In the genomic region with DNA sequence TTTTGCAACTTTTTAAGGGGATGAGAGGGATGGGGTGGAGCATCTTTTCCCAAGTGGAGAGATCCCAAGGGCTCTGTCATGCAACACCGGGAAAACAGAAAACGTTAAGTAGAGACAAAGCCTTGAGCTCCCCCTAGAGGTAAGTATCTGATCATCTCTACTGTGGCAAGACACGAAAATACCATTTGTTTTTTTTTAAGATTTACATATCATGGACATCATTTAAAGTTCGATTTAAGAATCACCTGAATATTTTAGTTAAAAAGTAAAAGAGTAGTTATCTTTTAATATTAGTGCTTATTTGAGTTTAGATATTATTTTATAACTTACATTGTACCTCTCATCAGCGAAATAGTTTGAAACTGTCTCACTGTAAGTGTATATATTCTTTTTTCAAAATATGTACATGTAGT, we compare ENCODE assay signal across 8 cellular contexts.
A peak's percentile ranks its signal among the peaks of the same experiment; 100 is the strongest.
DNase-seq lines count a peak whose midpoint lies in the region; ATAC-seq and TF ChIP-seq lines count a peak whose summit lies in the region.

No MANE protein-coding gene starts in this region.

- DNase-seq in AG10803 (ENCODE audit: low read depth) (peak; percentile 68), HuH-7 (ENCODE audit: low spot score) (peak; percentile 85), Panc1 (ENCODE audit: low read depth, low spot score) (peak; percentile 32), ecto neural progenitor cell (ENCODE audit: low spot score) (peak; percentile 46), medulla oblongata (ENCODE audit: extremely low spot score) (peak; percentile 77), occipital lobe (lab: John Stamatoyannopoulos, UW) (no peak)

- H3K27ac ChIP-seq in Panc1 (ENCODE audit: low read length) = no peak overlapping the region

- ATAC-seq in GM18499 (IDR thresholded peaks at IDR 0.05; ENCODE audit: insufficient read depth, unreplicated experiment) (peak; percentile 48), Panc1 (peak; percentile 87)
- ATAC-seq in stimulated activated memory B cell treated with anti-CD40 and anti-IgM and Interleukin-4, amounts not matched to agents 10 μg/mL and 1 μg/mL and 100 μg/mL, for 72 hours = no peak

- CTCF ChIA-PET in Panc1 (lab: Charles Lee) = interaction anchor here (0.5 to 0.7 kb wide), 4 partner anchors 49 to 427 kb away, joined by 3 to 4 read pairs (median 3); no protein-coding TSS in a partner anchor

- H3K27ac Mint-ChIP-seq in stimulated activated memory B cell treated with anti-CD40 and anti-IgM and Interleukin-4, amounts not matched to agents 10 μg/mL and 1 μg/mL and 100 μg/mL, for 72 hours = no peak overlapping the region

- POLR2A ChIA-PET in Panc1 (lab: Charles Lee) = no interaction called here

- TF ChIP-seq CTCF in AG10803 (conservative IDR thresholded peaks at IDR 0.05; ENCODE audit: low read length) = peak; percentile 88
- TF ChIP-seq CTCF in Panc1 (IDR thresholded peaks at IDR 0.05) = peak; percentile 84

- H3K27me3 ChIP-seq in Panc1 (ENCODE audit: control insufficient read depth, insufficient read depth, low read length) = no peaks in the 10 kb centered on the region

- H3K36me3 ChIP-seq in Panc1 (ENCODE audit: control insufficient read depth, insufficient read depth, low read length) = no peaks in the 10 kb centered on the region

- intact Hi-C loops in Panc1 (cut with micrococcal nuclease; ENCODE audit: unreplicated experiment) = loop anchor here (2.0 to 5.0 kb wide), 2 partner anchors 318 to 337 kb away; no protein-coding TSS in a partner anchor

- H3K4me3 Mint-ChIP-seq in stimulated activated memory B cell treated with anti-CD40 and anti-IgM and Interleukin-4, amounts not matched to agents 10 μg/mL and 1 μg/mL and 100 μg/mL, for 72 hours = no peak overlapping the region

- no peaks in the 10 kb centered on the region for H3K36me3 Mint-ChIP-seq in stimulated activated memory B cell treated with anti-CD40 and anti-IgM and Interleukin-4, amounts not matched to agents 10 μg/mL and 1 μg/mL and 100 μg/mL, for 72 hours

- no peaks in the 10 kb centered on the region for H3K27me3 Mint-ChIP-seq in stimulated activated memory B cell treated with anti-CD40 and anti-IgM and Interleukin-4, amounts not matched to agents 10 μg/mL and 1 μg/mL and 100 μg/mL, for 72 hours

- in situ Hi-C loops in Panc1 (cut with HindIII; ENCODE audit: low pct_unique_long_range_greater_than_20kb, low sequenced_read_pairs) = no loop called here

- H3K4me3 ChIP-seq in AG10803 (ENCODE audit: low read length) (no peak overlapping the region), Panc1 (ENCODE audit: low read depth in 2 of 2, low read length in 2 of 2) (no peak overlapping the region)

- no peaks in the 10 kb centered on the region for H3K9me3 ChIP-seq in Panc1 (ENCODE audit: control insufficient read depth, insufficient read depth, low read depth, low read length)

- peaks cover 1% of the 10 kb centered on the region for H3K9me3 Mint-ChIP-seq in stimulated activated memory B cell treated with anti-CD40 and anti-IgM and Interleukin-4, amounts not matched to agents 10 μg/mL and 1 μg/mL and 100 μg/mL, for 72 hours

- H3K4me1 Mint-ChIP-seq in stimulated activated memory B cell treated with anti-CD40 and anti-IgM and Interleukin-4, amounts not matched to agents 10 μg/mL and 1 μg/mL and 100 μg/mL, for 72 hours = peaks cover 4% of the 10 kb centered on the region

- BruUV-seq in Panc1 (replicated peaks; lab: Mats Ljungman, UMichigan) = no TSS peak

- H3K4me1 ChIP-seq in Panc1 (ENCODE audit: control insufficient read depth, insufficient read depth, low read length) = no peaks in the 10 kb centered on the region
